ENCODE assay signal across 7 cellular contexts in the genomic region with DNA sequence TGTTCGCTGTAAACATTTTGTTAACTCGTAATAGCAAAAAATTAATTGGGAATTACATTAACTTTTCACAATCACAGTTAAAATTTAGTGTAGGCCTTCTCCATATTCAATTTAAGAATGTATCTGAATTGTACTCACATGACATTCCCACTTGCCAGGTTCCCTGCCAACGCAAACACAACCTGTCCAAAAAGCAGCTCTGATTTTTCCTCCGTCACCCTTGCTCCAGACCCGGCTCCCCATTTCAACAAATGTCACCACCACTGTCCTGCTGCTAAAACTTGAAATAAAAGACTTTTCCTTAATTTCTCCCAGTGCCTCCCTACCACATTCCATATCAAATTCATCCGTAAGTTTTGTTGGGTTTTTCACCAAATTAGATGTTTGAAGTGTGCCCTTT.
"Had no signal": no experiment of that assay in that cellular context is flagged by ENCODE, and none has a peak within 500 bp of the region (broad histone marks: within the 10 kb centered on the region; RNA-seq: fewer than 3 reads in every experiment).

No MANE protein-coding gene starts in this region.

- H3K4me2 ChIP-seq: KMS-11 had no signal

- DNase-seq: IMR-90, KBM-7, KG1 had no signal

- H3K9ac ChIP-seq: KMS-11 had no signal

- FAIRE-seq: HTR-8/SVneo, K562 had no signal

- H3K27ac ChIP-seq: HL-60, KMS-11 had no signal

- H3K4me3 ChIP-seq: K562 had no signal

- ATAC-seq: K562 had no signal
